In genomic region chr10:97713828-97714400, GRCh38 we compare ENCODE assay signal across 8 cellular contexts. TPM values are rescaled to one million over a fixed set of nuclear protein-coding genes. Genes with fewer than 3 reads are reported as not detected.
DNase-seq lines count a peak whose midpoint lies in the region; ATAC-seq and TF ChIP-seq lines count a peak whose summit lies in the region.

No MANE protein-coding gene starts in this region.

- H3K4me3 ChIP-seq in HFF-Myc (replicated peaks; ENCODE audit: low read depth, low read length), result peak overlapping the region; percentile 79

- no peak for TF ChIP-seq CTCF in HFF-Myc (IDR thresholded peaks at IDR 0.05; ENCODE audit: low read depth, low read length, missing control alignments)

- DNase-seq in NCI-H1436 (lab: John Stamatoyannopoulos, UW), result peak; percentile 21
- no peak for DNase-seq in NCI-H1436 treated with DMSO at 0.1 percent for 48 hours (lab: John Stamatoyannopoulos, UW)
- DNase-seq in HFF-Myc (ENCODE audit: extremely low read depth, low read depth), result no peak
- DNase-seq in NCI-H1105 (lab: John Stamatoyannopoulos, UW), result peak; percentile 19
- DNase-seq in activated CD4-positive, CD25-positive, alpha-beta regulatory T cell treated with anti-CD3 and anti-CD28 coated beads, Interleukin-2, amount 50 U/mL, for 72 hours, result peak; percentile 56
- DNase-seq in dermis blood vessel endothelial cell, result peak; percentile 86
- peak; percentile 80 for DNase-seq in left lobe of liver (ENCODE audit: low spot score)
- DNase-seq in stimulated activated CD4-positive, alpha-beta T cell treated with anti-CD3 and anti-CD28 coated beads, Interleukin-2, amount 100 ng/mL, for 48 hours, result peak; percentile 40 to 44

- ATAC-seq in left lobe of liver, result peak; percentile 76

RNA-seq across cellular contexts. Expression of gene MARVELD1, which starts 0.4 kb away (rescaled TPM):
- total RNA-seq in dermis blood vessel endothelial cell (18.2 and 24.4 TPM in 2 replicates), left lobe of liver (2.0 TPM)

RNA-seq across cellular contexts. Expression of gene ZFYVE27, which starts 23.0 kb away (rescaled TPM):
- total RNA-seq in dermis blood vessel endothelial cell, result 19.6 and 20.6 TPM in 2 replicates
- 10.7 TPM for total RNA-seq in left lobe of liver

RNA-seq across cellular contexts. Expression of gene AVPI1, which starts 26.9 kb away (rescaled TPM):
- total RNA-seq in dermis blood vessel endothelial cell (4.4 and 5.6 TPM in 2 replicates), left lobe of liver (26.4 TPM)

RNA-seq across cellular contexts. Expression of gene SFRP5, which starts 57.9 kb away (rescaled TPM):
- not detected in 2 replicates for total RNA-seq in dermis blood vessel endothelial cell
- total RNA-seq in left lobe of liver, result 6.4 TPM

Comparison
In these comparisons a context has a peak if more than half of its experiments do, and no peak if none do; other contexts are left out.
1. DNase-seq: peak in NCI-H1436 (single experiment), NCI-H1105 (single experiment), activated CD4-positive, CD25-positive, alpha-beta regulatory T cell treated with anti-CD3 and anti-CD28 coated beads, Interleukin-2, amount 50 U/mL, for 72 hours (single experiment), dermis blood vessel endothelial cell (single experiment), left lobe of liver (single experiment) and stimulated activated CD4-positive, alpha-beta T cell treated with anti-CD3 and anti-CD28 coated beads, Interleukin-2, amount 100 ng/mL, for 48 hours (2 of 2); none in NCI-H1436 treated with DMSO at 0.1 percent for 48 hours (single experiment) and HFF-Myc (single experiment).